Comparison of ENCODE assay signal across 2 cellular contexts in the genomic region with DNA sequence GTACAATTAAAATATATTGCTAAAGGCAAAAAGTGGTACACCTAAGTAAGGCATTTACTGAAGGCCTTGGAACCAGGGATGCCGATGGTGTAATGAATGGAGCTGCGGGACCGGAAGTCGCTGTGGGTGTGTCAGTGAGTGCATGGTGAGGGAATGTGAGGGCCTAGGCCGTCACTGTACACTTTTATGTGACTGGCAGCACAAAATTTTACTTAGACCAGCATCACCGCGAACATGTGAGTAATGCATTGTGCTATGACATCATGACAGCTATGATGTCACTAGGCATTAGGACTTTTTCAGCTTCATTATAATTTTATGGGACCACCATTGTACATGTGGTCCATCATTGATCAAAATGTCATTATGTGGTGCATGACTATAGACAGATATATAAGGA.
TF ChIP-seq lines count a peak whose summit lies in the region.

No MANE protein-coding gene starts in this region.

TF ChIP-seq in HEK293, 187 proteins besides CTCF, POLR2A, EP300 and RAD21 (continues in another document):
- TF ChIP-seq ZNF777 (tag by site-specific recombination; IDR thresholded peaks at IDR 0.05; ENCODE audit: borderline replicate concordance) (no peak), ZNF571 (tag by site-specific recombination; IDR thresholded peaks at IDR 0.05) (no peak), ZNF629 (tag by site-specific recombination; IDR thresholded peaks at IDR 0.05) (peak; percentile 90), ZBTB17 (tag by site-specific recombination; IDR thresholded peaks at IDR 0.05) (no peak), GLIS2 (tag by site-specific recombination; IDR thresholded peaks at IDR 0.05) (no peak), SCRT2 (tag by site-specific recombination; IDR thresholded peaks at IDR 0.05) (no peak), ZBTB21 (tag by site-specific recombination; IDR thresholded peaks at IDR 0.05) (peak; percentile 88), ZNF658 (tag by site-specific recombination; IDR thresholded peaks at IDR 0.05) (no peak), KLF7 (tag by site-specific recombination; IDR thresholded peaks at IDR 0.05; ENCODE audit: borderline replicate concordance) (no peak), ZNF544 (tag by site-specific recombination; IDR thresholded peaks at IDR 0.05) (no peak), ZNF513 (tag by site-specific recombination; IDR thresholded peaks at IDR 0.05) (no peak), ZNF548 (tag by site-specific recombination; IDR thresholded peaks at IDR 0.05) (no peak), ZNF837 (tag by site-specific recombination; IDR thresholded peaks at IDR 0.05) (no peak), ZNF292 (tag by site-specific recombination; IDR thresholded peaks at IDR 0.05; ENCODE audit: borderline replicate concordance, low read depth) (no peak), ZNF585B (tag by site-specific recombination; IDR thresholded peaks at IDR 0.05) (no peak), ATF2 (tag by site-specific recombination; IDR thresholded peaks at IDR 0.05; ENCODE audit: low read depth) (peak; percentile 65), GFI1B (tag by site-specific recombination; IDR thresholded peaks at IDR 0.05) (no peak)
- TF ChIP-seq, protein P1, sequence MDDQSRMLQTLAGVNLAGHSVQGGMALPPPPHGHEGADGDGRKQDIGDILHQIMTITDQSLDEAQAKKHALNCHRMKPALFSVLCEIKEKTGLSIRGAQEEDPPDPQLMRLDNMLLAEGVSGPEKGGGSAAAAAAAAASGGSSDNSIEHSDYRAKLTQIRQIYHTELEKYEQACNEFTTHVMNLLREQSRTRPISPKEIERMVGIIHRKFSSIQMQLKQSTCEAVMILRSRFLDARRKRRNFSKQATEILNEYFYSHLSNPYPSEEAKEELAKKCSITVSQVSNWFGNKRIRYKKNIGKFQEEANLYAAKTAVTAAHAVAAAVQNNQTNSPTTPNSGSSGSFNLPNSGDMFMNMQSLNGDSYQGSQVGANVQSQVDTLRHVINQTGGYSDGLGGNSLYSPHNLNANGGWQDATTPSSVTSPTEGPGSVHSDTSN (CRISPR knock-in tag; IDR thresholded peaks at IDR 0.05), result no peak
- TF ChIP-seq, protein P2, sequence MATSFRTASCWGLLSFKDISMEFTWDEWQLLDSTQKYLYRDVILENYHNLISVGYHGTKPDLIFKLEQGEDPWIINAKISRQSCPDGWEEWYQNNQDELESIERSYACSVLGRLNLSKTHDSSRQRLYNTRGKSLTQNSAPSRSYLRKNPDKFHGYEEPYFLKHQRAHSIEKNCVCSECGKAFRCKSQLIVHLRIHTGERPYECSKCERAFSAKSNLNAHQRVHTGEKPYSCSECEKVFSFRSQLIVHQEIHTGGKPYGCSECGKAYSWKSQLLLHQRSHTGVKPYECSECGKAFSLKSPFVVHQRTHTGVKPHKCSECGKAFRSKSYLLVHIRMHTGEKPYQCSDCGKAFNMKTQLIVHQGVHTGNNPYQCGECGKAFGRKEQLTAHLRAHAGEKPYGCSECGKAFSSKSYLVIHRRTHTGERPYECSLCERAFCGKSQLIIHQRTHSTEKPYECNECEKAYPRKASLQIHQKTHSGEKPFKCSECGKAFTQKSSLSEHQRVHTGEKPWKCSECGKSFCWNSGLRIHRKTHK (tag by site-specific recombination; IDR thresholded peaks at IDR 0.05), result no peak
- TF ChIP-seq, protein P3, sequence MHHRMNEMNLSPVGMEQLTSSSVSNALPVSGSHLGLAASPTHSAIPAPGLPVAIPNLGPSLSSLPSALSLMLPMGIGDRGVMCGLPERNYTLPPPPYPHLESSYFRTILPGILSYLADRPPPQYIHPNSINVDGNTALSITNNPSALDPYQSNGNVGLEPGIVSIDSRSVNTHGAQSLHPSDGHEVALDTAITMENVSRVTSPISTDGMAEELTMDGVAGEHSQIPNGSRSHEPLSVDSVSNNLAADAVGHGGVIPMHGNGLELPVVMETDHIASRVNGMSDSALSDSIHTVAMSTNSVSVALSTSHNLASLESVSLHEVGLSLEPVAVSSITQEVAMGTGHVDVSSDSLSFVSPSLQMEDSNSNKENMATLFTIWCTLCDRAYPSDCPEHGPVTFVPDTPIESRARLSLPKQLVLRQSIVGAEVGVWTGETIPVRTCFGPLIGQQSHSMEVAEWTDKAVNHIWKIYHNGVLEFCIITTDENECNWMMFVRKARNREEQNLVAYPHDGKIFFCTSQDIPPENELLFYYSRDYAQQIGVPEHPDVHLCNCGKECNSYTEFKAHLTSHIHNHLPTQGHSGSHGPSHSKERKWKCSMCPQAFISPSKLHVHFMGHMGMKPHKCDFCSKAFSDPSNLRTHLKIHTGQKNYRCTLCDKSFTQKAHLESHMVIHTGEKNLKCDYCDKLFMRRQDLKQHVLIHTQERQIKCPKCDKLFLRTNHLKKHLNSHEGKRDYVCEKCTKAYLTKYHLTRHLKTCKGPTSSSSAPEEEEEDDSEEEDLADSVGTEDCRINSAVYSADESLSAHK (tag by site-specific recombination; IDR thresholded peaks at IDR 0.05), result no peak

TF ChIP-seq in K562, 482 proteins besides CTCF, POLR2A, EP300 and RAD21:
- no peak for TF ChIP-seq ATF6 (CRISPR knock-in tag; IDR thresholded peaks at IDR 0.05)
- TF ChIP-seq ATF1 (CRISPR knock-in tag; IDR thresholded peaks at IDR 0.05), result no peak
- peak; percentile 69 for TF ChIP-seq ATF1 (tag; IDR thresholded peaks at IDR 0.05)
- TF ChIP-seq CREM (IDR thresholded peaks at IDR 0.05; ENCODE audit: low read depth), result peak; percentile 40; the same call in 1 of the 2 replicates
- 0 out of 2 replicates have a peak, but pooled peaks have one; percentile 39 for TF ChIP-seq CREB1 (IDR thresholded peaks at IDR 0.05)
- peak; percentile 46; the same call in 1 of the 2 replicates for TF ChIP-seq CREB1 (CRISPR knock-in tag; IDR thresholded peaks at IDR 0.05)
